In the genomic region with DNA sequence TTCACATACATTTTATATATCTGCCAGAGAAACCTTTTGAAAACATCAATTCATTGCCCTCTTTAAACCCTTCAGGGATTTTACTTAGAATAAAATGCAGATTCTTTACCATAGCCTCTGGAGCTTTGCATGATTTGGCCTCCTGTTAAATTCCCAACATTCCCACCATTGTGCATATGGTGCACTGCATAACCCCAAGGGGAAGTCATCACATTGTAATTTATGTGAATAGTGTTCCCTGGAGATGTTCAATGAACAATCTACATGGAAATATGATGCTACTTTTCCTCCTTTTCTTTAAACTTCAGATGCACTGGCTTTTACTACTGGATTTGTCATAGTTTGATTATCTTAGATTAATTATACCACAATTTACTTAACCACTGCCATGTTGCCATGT, we compare ENCODE assay signal across 20 cellular contexts.
A peak's percentile ranks its signal among the peaks of the same experiment; 100 is the strongest.
DNase-seq lines count a peak whose midpoint lies in the region; ATAC-seq and TF ChIP-seq lines count a peak whose summit lies in the region.
"Had no signal": no experiment of that assay in that cellular context is flagged by ENCODE, and none has a peak within 500 bp of the region (broad histone marks: within the 10 kb centered on the region; RNA-seq: fewer than 3 reads in every experiment).

No MANE protein-coding gene starts in this region.

- H3K23ac ChIP-seq in H9 (ENCODE audit: insufficient read length, low read depth, low read length): no peak overlapping the region

- H4K5ac ChIP-seq in H9 (ENCODE audit: insufficient read length, low read depth, low read length): no peak overlapping the region

- H2BK120ac ChIP-seq in H9 (ENCODE audit: low read depth, low read length, poor library complexity, severe bottlenecking): no peak overlapping the region

- no peak for TF ChIP-seq CTCF in H9 (conservative IDR thresholded peaks at IDR 0.05)

- no peak overlapping the region for H3K4me3 ChIP-seq in skeletal muscle cell (ENCODE audit: low read depth, low read length)
- H3K4me3 ChIP-seq in MG63: no peak overlapping the region
- H3K4me3 ChIP-seq: A549; BLaER1 treated with 17β-estradiol and CSF1 and Interleukin-3, amounts not matched to agents 10 nM and 100 nM; GM23248 had no signal

- H3K36me3 Mint-ChIP-seq in H9 (ENCODE audit: insufficient read depth in 1 of 3, low read depth in 3 of 3): no peaks in the 10 kb centered on the region
- H3K36me3 Mint-ChIP-seq: CD14-positive monocyte had no signal

- no peaks in the 10 kb centered on the region for H3K4me1 Mint-ChIP-seq in H9
- H3K4me1 Mint-ChIP-seq: CD14-positive monocyte had no signal

- H3K27me3 Mint-ChIP-seq in H9 (ENCODE audit: low read depth): no peaks in the 10 kb centered on the region
- H3K27me3 Mint-ChIP-seq: CD4-positive, alpha-beta T cell; CD8-positive, alpha-beta memory T cell had no signal

- H2AFZ ChIP-seq in H9 (ENCODE audit: low read length): no peak overlapping the region
- H2AFZ ChIP-seq: GM23248 had no signal

- H3K23me2 ChIP-seq in H9 (ENCODE audit: insufficient read length, low read depth, low read length, poor library complexity, severe bottlenecking): no peaks in the 10 kb centered on the region

- no peak overlapping the region for H3K18ac ChIP-seq in H9 (ENCODE audit: insufficient read length, low read depth, low read length)

- H3K14ac ChIP-seq in H9 (ENCODE audit: insufficient read depth, low read length): no peak overlapping the region

- H3K9me3 ChIP-seq in MG63: no peaks in the 10 kb centered on the region
- H3K9me3 ChIP-seq in H9 (ENCODE audit: control insufficient read depth, low read depth, low read length): no peaks in the 10 kb centered on the region
- H3K9me3 ChIP-seq: A549, BE2C had no signal

- H3K27ac ChIP-seq in H9 (ENCODE audit: insufficient read length, low read depth, low read length): no peak overlapping the region
- H3K27ac ChIP-seq: A549; BLaER1 treated with 17β-estradiol and CSF1 and Interleukin-3, amounts not matched to agents 10 nM and 100 nM; GM23248 had no signal

- H3K9me3 Mint-ChIP-seq in H9: no peaks in the 10 kb centered on the region
- H3K9me3 Mint-ChIP-seq: CD4-positive, alpha-beta T cell had no signal

- H3K56ac ChIP-seq in H9 (ENCODE audit: insufficient read length, low read depth, low read length): no peak overlapping the region

- no peak overlapping the region for H2BK15ac ChIP-seq in H9 (ENCODE audit: low read depth, low read length)

- no peak overlapping the region for H2BK20ac ChIP-seq in H9 (ENCODE audit: low read depth, low read length, poor library complexity, severe bottlenecking)

- H3K36me3 ChIP-seq in MG63: no peaks in the 10 kb centered on the region
- H3K36me3 ChIP-seq: BE2C had no signal

- H4K20me1 ChIP-seq in H9 (ENCODE audit: control insufficient read depth, insufficient read depth, insufficient read length): no peaks in the 10 kb centered on the region
- H4K20me1 ChIP-seq: BLaER1 treated with 17β-estradiol and CSF1 and Interleukin-3, amounts not matched to agents 10 nM and 100 nM had no signal

- no peak overlapping the region for H3K27ac Mint-ChIP-seq in H9
- H3K27ac Mint-ChIP-seq: CD14-positive monocyte; CD4-positive, alpha-beta T cell; CD8-positive, alpha-beta memory T cell had no signal

- peak; percentile 11 for DNase-seq in ELR (ENCODE audit: low read depth)
- peak; percentile 17 for DNase-seq in fibroblast of peridontal ligament (ENCODE audit: extremely low read depth)
- DNase-seq in skeletal muscle cell (ENCODE audit: low read depth): peak; percentile 33
- DNase-seq in MG63: no peak
- DNase-seq in H9: no peak
- DNase-seq: 8988T; ACHN; AML-193; BE2C; CD4-positive, alpha-beta T cell; CD8-positive, alpha-beta memory T cell; DMS 273 treated with DMSO at 0.1 percent for 48 hours; DMS79; GM23248; H7 had no signal

- H2BK5ac ChIP-seq in H9 (ENCODE audit: insufficient read length, low read length): no peak overlapping the region

- H3K27me3 ChIP-seq in MG63 (no peaks in the 10 kb centered on the region), H9 (ENCODE audit: insufficient read depth, low read length) (no peaks in the 10 kb centered on the region)
- H3K27me3 ChIP-seq: BLaER1 treated with 17β-estradiol and CSF1 and Interleukin-3, amounts not matched to agents 10 nM and 100 nM had no signal

- no peaks in the 10 kb centered on the region for H3K79me1 ChIP-seq in H9 (ENCODE audit: insufficient read depth, low read depth, low read length, poor library complexity, severe bottlenecking)

- ATAC-seq in HG03196 (IDR thresholded peaks at IDR 0.05; ENCODE audit: unreplicated experiment): no peak
- ATAC-seq: A549, HCT116 had no signal

- H4K91ac ChIP-seq in H9 (ENCODE audit: insufficient read length, low read depth, low read length): no peak overlapping the region

- H3K4me2 ChIP-seq in H9 (ENCODE audit: insufficient read depth, insufficient read length, low read length): no peak overlapping the region
- H3K4me2 ChIP-seq: A549; BLaER1 treated with 17β-estradiol and CSF1 and Interleukin-3, amounts not matched to agents 10 nM and 100 nM had no signal

- no peak overlapping the region for H3K4me3 Mint-ChIP-seq in H9
- H3K4me3 Mint-ChIP-seq: CD14-positive monocyte; CD4-positive, alpha-beta T cell; CD8-positive, alpha-beta memory T cell had no signal

- H3K4ac ChIP-seq in H9 (ENCODE audit: low read depth, low read length): no peak overlapping the region

- no peak overlapping the region for H2AK5ac ChIP-seq in H9 (ENCODE audit: insufficient read length, low read length)

- H3K9ac ChIP-seq in H9 (ENCODE audit: extremely low read depth, insufficient read length, low read length): no peak overlapping the region
- H3K9ac ChIP-seq: BLaER1 treated with 17β-estradiol and CSF1 and Interleukin-3, amounts not matched to agents 10 nM and 100 nM; GM23248 had no signal

- H3K4me1 ChIP-seq in H9 (ENCODE audit: insufficient read depth, low read length): no peaks in the 10 kb centered on the region
- H3K4me1 ChIP-seq: BE2C; BLaER1 treated with 17β-estradiol and CSF1 and Interleukin-3, amounts not matched to agents 10 nM and 100 nM had no signal

- H4K8ac ChIP-seq in H9 (replicated peaks; ENCODE audit: insufficient read length, low read depth, low read length): no peak overlapping the region

- no peaks in the 10 kb centered on the region for H3K79me2 ChIP-seq in H9 (ENCODE audit: insufficient read depth, low read length)

- H3T11ph ChIP-seq in H9 (ENCODE audit: low read length): no peak overlapping the region

- H2BK12ac ChIP-seq in H9 (ENCODE audit: insufficient read length, low read depth, low read length): no peak overlapping the region

Comparison
In these comparisons a context has a peak if more than half of its experiments do, and no peak if none do; other contexts are left out.
1. DNase-seq: peak in ELR (single experiment), fibroblast of peridontal ligament (single experiment) and skeletal muscle cell (single experiment); none in MG63 (single experiment) and H9 (single experiment).